In the genomic region with DNA sequence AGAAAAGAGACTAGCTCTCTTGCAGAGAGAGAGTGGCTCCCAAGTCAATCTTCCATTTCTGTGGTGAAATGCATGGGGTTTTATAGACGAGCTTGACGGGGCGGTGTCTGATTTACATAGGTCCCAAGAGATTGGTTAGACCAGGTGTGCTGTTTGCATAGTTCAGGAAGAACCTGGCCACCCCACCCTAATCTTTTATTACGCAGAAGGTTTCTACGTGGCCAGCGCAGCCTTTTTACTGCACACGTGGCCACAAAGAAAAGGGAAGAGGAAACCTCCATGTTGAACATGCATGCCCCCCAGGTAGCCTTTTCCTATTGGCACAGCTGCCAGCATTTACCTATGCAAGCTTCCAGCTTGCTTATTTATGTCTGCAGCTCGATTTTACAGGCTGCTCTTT, we compare ENCODE assay signal across 14 cellular contexts.
"Had no signal": no experiment of that assay in that cellular context is flagged by ENCODE, and none has a peak within 500 bp of the region (broad histone marks: within the 10 kb centered on the region; RNA-seq: fewer than 3 reads in every experiment).

No MANE protein-coding gene starts in this region.

- DNase-seq: activated CD4-positive, alpha-beta T cell treated with anti-CD3 and anti-CD28 coated beads for 4 hours; activated CD8-positive, alpha-beta memory T cell treated with anti-CD3 and anti-CD28 coated beads, Interleukin-2, amount 50 U/mL, for 48 hours; activated CD8-positive, alpha-beta T cell treated with anti-CD3 and anti-CD28 coated beads for 36 hours; activated naive CD4-positive, alpha-beta T cell; caudate nucleus; effector CD8-positive, alpha-beta T cell; foreskin melanocyte; head of caudate nucleus; kidney; stimulated activated CD4-positive, alpha-beta T cell treated with anti-CD3 and anti-CD28 coated beads, Interleukin-15, amount 100 ng/mL, for 24 hours; stimulated activated CD4-positive, alpha-beta T cell treated with anti-CD3 and anti-CD28 coated beads, Interleukin-4, amount 100 ng/mL, for 24 hours; T1000 had no signal

- H3K9ac ChIP-seq: parathyroid adenoma had no signal

- ATAC-seq: activated CD8-positive, alpha-beta T cell treated with anti-CD3 and anti-CD28 coated beads for 36 hours had no signal

- H3K27ac ChIP-seq: coronary artery, parathyroid adenoma had no signal

- H3K4me1 ChIP-seq: parathyroid adenoma had no signal

- H3K4me3 ChIP-seq: coronary artery had no signal
